8 cellular contexts compared by ENCODE assay signal in the genomic region with DNA sequence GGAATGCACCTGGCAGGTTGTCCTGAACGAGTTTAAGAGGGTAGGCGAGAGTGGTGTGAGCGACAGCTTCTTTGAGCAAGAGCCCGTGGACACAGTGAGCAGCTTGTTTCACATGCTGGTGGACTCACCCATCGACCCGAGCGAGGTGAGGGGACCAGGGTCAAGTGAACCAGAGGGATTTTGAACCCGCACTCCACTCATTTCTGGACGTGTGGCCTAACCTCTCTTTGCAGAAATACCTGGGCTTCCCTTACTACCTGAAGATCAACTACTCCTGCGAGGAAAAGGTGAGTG. TPM values are rescaled to one million over a fixed set of nuclear protein-coding genes. Genes with fewer than 3 reads are reported as not detected.
A peak's percentile ranks its signal among the peaks of the same experiment; 100 is the strongest.
DNase-seq lines count a peak whose midpoint lies in the region; ATAC-seq, FAIRE-seq and TF ChIP-seq lines count a peak whose summit lies in the region.

No MANE protein-coding gene starts in this region.

- H3K4me3 ChIP-seq in left ventricle myocardium inferior (peak overlapping the region; percentile 71), astrocyte (ENCODE audit: insufficient read depth, low read depth, low read length) (peak overlapping the region; percentile 83), lower lobe of right lung (peak overlapping the region; percentile 65), upper lobe of right lung (peak overlapping the region; percentile 79)

- peaks cover 4% of the 10 kb centered on the region for H3K4me1 Mint-ChIP-seq in astrocyte (ENCODE audit: low read depth, unreplicated experiment)

- intact Hi-C loops in left ventricle myocardium inferior (cut with micrococcal nuclease) (no loop called here), left cardiac atrium (cut with DNase I) (loop anchor here (5.0 to 10.0 kb wide), 3 partner anchors 193 to 443 kb away; no protein-coding TSS in a partner anchor), lower lobe of right lung (cut with DNase I) (no loop called here), upper lobe of right lung (cut with DNase I) (no loop called here)

- H3K27ac ChIP-seq in left ventricle myocardium inferior (replicated peaks) (peak overlapping the region; percentile 97), astrocyte (ENCODE audit: low read depth, low read length) (no peak overlapping the region), lower lobe of right lung (peak overlapping the region; percentile 82), upper lobe of right lung (peak overlapping the region; percentile 73)

- H3K36me3 ChIP-seq in left ventricle myocardium inferior (no peaks in the 10 kb centered on the region), astrocyte (ENCODE audit: insufficient read depth, low read length) (no peaks in the 10 kb centered on the region), lower lobe of right lung (peaks cover 4% of the 10 kb centered on the region), upper lobe of right lung (no peaks in the 10 kb centered on the region)

- no peak for TF ChIP-seq CTCF in left ventricle myocardium inferior (IDR thresholded peaks at IDR 0.05; ENCODE audit: borderline replicate concordance)
- TF ChIP-seq CTCF in astrocyte (IDR thresholded peaks at IDR 0.05; ENCODE audit: insufficient read depth, low read depth, low read length), result no peak
- TF ChIP-seq CTCF in lower lobe of right lung (IDR thresholded peaks at IDR 0.05), result no peak
- TF ChIP-seq CTCF in upper lobe of right lung (IDR thresholded peaks at IDR 0.05), result no peak

- H3K4me2 ChIP-seq in astrocyte (ENCODE audit: low read length), result peak overlapping the region; percentile 100

- peaks cover 5% of the 10 kb centered on the region for H3K36me3 Mint-ChIP-seq in astrocyte (ENCODE audit: low read depth, unreplicated experiment)

- H3K79me2 ChIP-seq in astrocyte (ENCODE audit: insufficient read depth, low read length), result no peaks in the 10 kb centered on the region

- no peak overlapping the region for H3K9ac ChIP-seq in astrocyte (ENCODE audit: low read length)

- no peak for DNase-seq in left ventricle myocardium inferior
- DNase-seq in left cardiac atrium, result no peak
- DNase-seq in astrocyte (ENCODE audit: low read depth), result no peak
- no peak for DNase-seq in lower lobe of right lung
- no peak for DNase-seq in upper lobe of right lung
- no peak for DNase-seq in GM19238 (ENCODE audit: insufficient read length, low spot score)

- no peaks in the 10 kb centered on the region for H3K27me3 Mint-ChIP-seq in astrocyte (ENCODE audit: low read depth, unreplicated experiment)

- H3K27me3 ChIP-seq in left ventricle myocardium inferior (ENCODE audit: low read depth) (no peaks in the 10 kb centered on the region), astrocyte (ENCODE audit: insufficient read depth, low read length) (no peaks in the 10 kb centered on the region), lower lobe of right lung (ENCODE audit: low read depth) (no peaks in the 10 kb centered on the region), upper lobe of right lung (no peaks in the 10 kb centered on the region)

- H3K4me3 Mint-ChIP-seq in astrocyte (ENCODE audit: unreplicated experiment), result peak overlapping the region; percentile 88

- H2AFZ ChIP-seq in astrocyte (ENCODE audit: low read depth, low read length), result peak overlapping the region; percentile 99

- H3K9me3 Mint-ChIP-seq in astrocyte (ENCODE audit: unreplicated experiment), result no peaks in the 10 kb centered on the region

- no peaks in the 10 kb centered on the region for H4K20me1 ChIP-seq in astrocyte (ENCODE audit: insufficient read depth, low read length)

- FAIRE-seq in astrocyte (lab: Jason Lieb, UNC), result no peak

- H3K9me3 ChIP-seq in left ventricle myocardium inferior (replicated peaks) (no peaks in the 10 kb centered on the region), astrocyte (ENCODE audit: insufficient read depth, low read depth, low read length) (no peaks in the 10 kb centered on the region), lower lobe of right lung (no peaks in the 10 kb centered on the region), upper lobe of right lung (no peaks in the 10 kb centered on the region)

- H3K4me1 ChIP-seq in left ventricle myocardium inferior, result peaks cover 11% of the 10 kb centered on the region
- peaks cover 4% of the 10 kb centered on the region for H3K4me1 ChIP-seq in astrocyte (ENCODE audit: insufficient read depth, low read length)
- peaks cover 20% of the 10 kb centered on the region for H3K4me1 ChIP-seq in lower lobe of right lung
- peaks cover 17% of the 10 kb centered on the region for H3K4me1 ChIP-seq in upper lobe of right lung

- no peak for ATAC-seq in left cardiac atrium
- peak in 1 of 2 donors; percentile 30 for ATAC-seq in lower lobe of right lung
- no peak for ATAC-seq in upper lobe of right lung
- ATAC-seq in HG02840 (IDR thresholded peaks at IDR 0.05; ENCODE audit: low FRiP score, unreplicated experiment), result no peak
- no peak for ATAC-seq in HG02981 (IDR thresholded peaks at IDR 0.05; ENCODE audit: unreplicated experiment)

- no peak overlapping the region for H3K27ac Mint-ChIP-seq in astrocyte (ENCODE audit: unreplicated experiment)

RNA-seq across cellular contexts. Expression of gene CATSPERG, which starts 1.7 kb away (rescaled TPM):
- total RNA-seq in left ventricle myocardium inferior (1.4 TPM), left cardiac atrium (1 to 10 TPM in 1 of 2 donors, under 1 TPM in 1; 0.91 to 1.9 TPM), astrocyte (2.2 and 6.4 TPM in 2 replicates), lower lobe of right lung (10.9 TPM), upper lobe of right lung (10.6 TPM)

RNA-seq across cellular contexts. Expression of gene KCNK6, which starts 17.7 kb away (rescaled TPM):
- total RNA-seq in left ventricle myocardium inferior (4.2 TPM), left cardiac atrium (1 to 10 TPM; 2.7 to 5.5 TPM), astrocyte (8.6 and 10.8 TPM in 2 replicates), lower lobe of right lung (11.5 TPM), upper lobe of right lung (13.1 TPM)

RNA-seq across cellular contexts. Expression of gene YIF1B, which starts 21.6 kb away (rescaled TPM):
- 33.0 TPM for total RNA-seq in left ventricle myocardium inferior
- total RNA-seq in left cardiac atrium, result 10 to 100 TPM; 24.2 to 31.5 TPM
- 81.3 and 85.7 TPM in 2 replicates for total RNA-seq in astrocyte
- 38.9 TPM for total RNA-seq in lower lobe of right lung
- total RNA-seq in upper lobe of right lung, result 37.3 TPM

RNA-seq across cellular contexts. Expression of gene C19orf33, which starts 33.3 kb away (rescaled TPM):
- total RNA-seq in left ventricle myocardium inferior, result 1.6 TPM
- total RNA-seq in left cardiac atrium, result 1 to 10 TPM; 2.1 to 5.9 TPM
- total RNA-seq in astrocyte, result 4.9 and 5.8 TPM in 2 replicates
- total RNA-seq in lower lobe of right lung, result 35.6 TPM
- 63.0 TPM for total RNA-seq in upper lobe of right lung

RNA-seq across cellular contexts. Expression of gene PSMD8, which starts 37.1 kb away (rescaled TPM):
- total RNA-seq in left ventricle myocardium inferior, result 349 TPM
- total RNA-seq in left cardiac atrium, result 100 to 1,000 TPM; 216 to 290 TPM
- total RNA-seq in astrocyte, result 215 and 218 TPM in 2 replicates
- 113 TPM for total RNA-seq in lower lobe of right lung
- total RNA-seq in upper lobe of right lung, result 123 TPM

Comparison
In these comparisons a context has a peak if more than half of its experiments do, and no peak if none do; other contexts are left out.
1. intact Hi-C loops: an anchor here in left cardiac atrium (5.0 to 10.0 kb wide); none called in left ventricle myocardium inferior, lower lobe of right lung and upper lobe of right lung.